ENCODE assay signal across 1 cellular context in the genomic region with DNA sequence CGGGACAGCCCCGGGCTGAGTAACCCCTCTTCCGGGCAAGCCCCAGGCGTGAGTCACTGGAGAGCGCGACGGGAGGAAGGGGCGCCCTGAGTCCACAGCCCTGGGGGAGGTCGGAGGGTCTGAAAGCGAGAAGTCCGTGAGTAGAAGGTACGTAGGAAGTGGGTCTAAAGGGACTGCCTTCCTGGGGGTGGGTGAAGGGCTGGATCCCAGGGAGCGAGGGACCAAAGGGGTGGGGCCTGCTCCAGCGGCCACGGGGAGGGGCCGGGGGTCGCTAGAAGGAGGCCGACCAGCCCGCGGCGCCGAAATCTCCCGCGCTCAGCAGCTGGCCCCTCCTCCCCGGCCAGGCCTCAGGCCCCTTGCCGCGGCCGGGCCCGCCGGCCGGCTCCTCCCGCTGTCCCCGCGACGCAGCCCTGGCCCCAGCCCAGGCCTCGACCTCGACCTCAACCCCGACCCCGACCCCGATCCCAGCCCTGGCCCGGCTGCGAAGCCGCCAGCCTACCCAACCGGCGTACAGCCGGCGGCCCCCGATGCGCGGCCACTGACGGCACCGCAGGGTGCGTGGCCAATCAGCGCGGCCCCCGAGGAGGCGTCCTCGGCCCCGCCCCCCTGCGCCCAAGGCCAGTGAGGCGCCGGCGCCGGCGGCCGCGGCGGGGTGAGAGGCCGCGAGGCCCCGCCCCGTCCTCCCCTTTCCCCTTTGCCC.
TF ChIP-seq lines count a peak whose summit lies in the region.

No MANE protein-coding gene starts in this region.

TF ChIP-seq in HepG2, 621 proteins besides CTCF, POLR2A, EP300 and RAD21 (continued from another document and continues in another):
- TF ChIP-seq TAF15 (IDR thresholded peaks at IDR 0.05; ENCODE audit: low read depth, low read length, poor library complexity, severe bottlenecking) = peak; percentile 43
- TF ChIP-seq ZNF503 (CRISPR knock-in tag; IDR thresholded peaks at IDR 0.05) = peak; percentile 59; the same call in 1 of the 2 replicates
- peak; percentile 60; the same call in 1 of the 2 replicates for TF ChIP-seq ZNF766 (CRISPR knock-in tag; IDR thresholded peaks at IDR 0.05; ENCODE audit: borderline replicate concordance)
- TF ChIP-seq HDAC2 (CRISPR knock-in tag; IDR thresholded peaks at IDR 0.05) = peak; percentile 27; the same call in 1 of the 2 replicates
- TF ChIP-seq NCOR1 (IDR thresholded peaks at IDR 0.05; ENCODE audit: borderline replicate concordance, low read length) = 0 out of 2 replicates have a peak, but pooled peaks have one; percentile 58
- TF ChIP-seq, protein P1, sequence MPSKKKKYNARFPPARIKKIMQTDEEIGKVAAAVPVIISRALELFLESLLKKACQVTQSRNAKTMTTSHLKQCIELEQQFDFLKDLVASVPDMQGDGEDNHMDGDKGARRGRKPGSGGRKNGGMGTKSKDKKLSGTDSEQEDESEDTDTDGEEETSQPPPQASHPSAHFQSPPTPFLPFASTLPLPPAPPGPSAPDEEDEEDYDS (CRISPR knock-in tag; IDR thresholded peaks at IDR 0.05) = peak; percentile 25; the same call in 1 of the 2 replicates
- TF ChIP-seq BCL6 (CRISPR knock-in tag; IDR thresholded peaks at IDR 0.05) = peak; percentile 16; the same call in 1 of the 2 replicates
- TF ChIP-seq FOXC1 (CRISPR knock-in tag; IDR thresholded peaks at IDR 0.05; ENCODE audit: borderline replicate concordance) = 0 out of 2 replicates have a peak, but pooled peaks have one; percentile 10
- peak; percentile 71 for TF ChIP-seq ATF7-NPFF (CRISPR knock-in tag; IDR thresholded peaks at IDR 0.05; ENCODE audit: low read depth)
- TF ChIP-seq CREB1 (IDR thresholded peaks at IDR 0.05) = peak; percentile 51; the same call in 1 of the 2 replicates
- TF ChIP-seq CREB1 (CRISPR knock-in tag; IDR thresholded peaks at IDR 0.05) = 0 out of 2 replicates have a peak, but pooled peaks have one; percentile 6
- TF ChIP-seq RARA (CRISPR knock-in tag; IDR thresholded peaks at IDR 0.05) = peak; percentile 81
- TF ChIP-seq GATA4 (IDR thresholded peaks at IDR 0.05; ENCODE audit: borderline replicate concordance, low read depth) = peak; percentile 0; the same call in 1 of the 2 replicates
- peak; percentile 38 for TF ChIP-seq ASH2L (IDR thresholded peaks at IDR 0.05; ENCODE audit: insufficient read length, low read depth, low read length)
- no peak for TF ChIP-seq ZNF720 (CRISPR knock-in tag; IDR thresholded peaks at IDR 0.05)
- TF ChIP-seq, protein P2, sequence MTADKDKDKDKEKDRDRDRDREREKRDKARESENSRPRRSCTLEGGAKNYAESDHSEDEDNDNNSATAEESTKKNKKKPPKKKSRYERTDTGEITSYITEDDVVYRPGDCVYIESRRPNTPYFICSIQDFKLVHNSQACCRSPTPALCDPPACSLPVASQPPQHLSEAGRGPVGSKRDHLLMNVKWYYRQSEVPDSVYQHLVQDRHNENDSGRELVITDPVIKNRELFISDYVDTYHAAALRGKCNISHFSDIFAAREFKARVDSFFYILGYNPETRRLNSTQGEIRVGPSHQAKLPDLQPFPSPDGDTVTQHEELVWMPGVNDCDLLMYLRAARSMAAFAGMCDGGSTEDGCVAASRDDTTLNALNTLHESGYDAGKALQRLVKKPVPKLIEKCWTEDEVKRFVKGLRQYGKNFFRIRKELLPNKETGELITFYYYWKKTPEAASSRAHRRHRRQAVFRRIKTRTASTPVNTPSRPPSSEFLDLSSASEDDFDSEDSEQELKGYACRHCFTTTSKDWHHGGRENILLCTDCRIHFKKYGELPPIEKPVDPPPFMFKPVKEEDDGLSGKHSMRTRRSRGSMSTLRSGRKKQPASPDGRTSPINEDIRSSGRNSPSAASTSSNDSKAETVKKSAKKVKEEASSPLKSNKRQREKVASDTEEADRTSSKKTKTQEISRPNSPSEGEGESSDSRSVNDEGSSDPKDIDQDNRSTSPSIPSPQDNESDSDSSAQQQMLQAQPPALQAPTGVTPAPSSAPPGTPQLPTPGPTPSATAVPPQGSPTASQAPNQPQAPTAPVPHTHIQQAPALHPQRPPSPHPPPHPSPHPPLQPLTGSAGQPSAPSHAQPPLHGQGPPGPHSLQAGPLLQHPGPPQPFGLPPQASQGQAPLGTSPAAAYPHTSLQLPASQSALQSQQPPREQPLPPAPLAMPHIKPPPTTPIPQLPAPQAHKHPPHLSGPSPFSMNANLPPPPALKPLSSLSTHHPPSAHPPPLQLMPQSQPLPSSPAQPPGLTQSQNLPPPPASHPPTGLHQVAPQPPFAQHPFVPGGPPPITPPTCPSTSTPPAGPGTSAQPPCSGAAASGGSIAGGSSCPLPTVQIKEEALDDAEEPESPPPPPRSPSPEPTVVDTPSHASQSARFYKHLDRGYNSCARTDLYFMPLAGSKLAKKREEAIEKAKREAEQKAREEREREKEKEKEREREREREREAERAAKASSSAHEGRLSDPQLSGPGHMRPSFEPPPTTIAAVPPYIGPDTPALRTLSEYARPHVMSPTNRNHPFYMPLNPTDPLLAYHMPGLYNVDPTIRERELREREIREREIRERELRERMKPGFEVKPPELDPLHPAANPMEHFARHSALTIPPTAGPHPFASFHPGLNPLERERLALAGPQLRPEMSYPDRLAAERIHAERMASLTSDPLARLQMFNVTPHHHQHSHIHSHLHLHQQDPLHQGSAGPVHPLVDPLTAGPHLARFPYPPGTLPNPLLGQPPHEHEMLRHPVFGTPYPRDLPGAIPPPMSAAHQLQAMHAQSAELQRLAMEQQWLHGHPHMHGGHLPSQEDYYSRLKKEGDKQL (CRISPR knock-in tag; IDR thresholded peaks at IDR 0.05; ENCODE audit: low read depth) = no peak
- TF ChIP-seq ATF2 (CRISPR knock-in tag; IDR thresholded peaks at IDR 0.05) = peak; percentile 38
- no peak for TF ChIP-seq EHMT2 (IDR thresholded peaks at IDR 0.05; ENCODE audit: borderline replicate concordance, low read depth, low read length)
- TF ChIP-seq, protein P3, sequence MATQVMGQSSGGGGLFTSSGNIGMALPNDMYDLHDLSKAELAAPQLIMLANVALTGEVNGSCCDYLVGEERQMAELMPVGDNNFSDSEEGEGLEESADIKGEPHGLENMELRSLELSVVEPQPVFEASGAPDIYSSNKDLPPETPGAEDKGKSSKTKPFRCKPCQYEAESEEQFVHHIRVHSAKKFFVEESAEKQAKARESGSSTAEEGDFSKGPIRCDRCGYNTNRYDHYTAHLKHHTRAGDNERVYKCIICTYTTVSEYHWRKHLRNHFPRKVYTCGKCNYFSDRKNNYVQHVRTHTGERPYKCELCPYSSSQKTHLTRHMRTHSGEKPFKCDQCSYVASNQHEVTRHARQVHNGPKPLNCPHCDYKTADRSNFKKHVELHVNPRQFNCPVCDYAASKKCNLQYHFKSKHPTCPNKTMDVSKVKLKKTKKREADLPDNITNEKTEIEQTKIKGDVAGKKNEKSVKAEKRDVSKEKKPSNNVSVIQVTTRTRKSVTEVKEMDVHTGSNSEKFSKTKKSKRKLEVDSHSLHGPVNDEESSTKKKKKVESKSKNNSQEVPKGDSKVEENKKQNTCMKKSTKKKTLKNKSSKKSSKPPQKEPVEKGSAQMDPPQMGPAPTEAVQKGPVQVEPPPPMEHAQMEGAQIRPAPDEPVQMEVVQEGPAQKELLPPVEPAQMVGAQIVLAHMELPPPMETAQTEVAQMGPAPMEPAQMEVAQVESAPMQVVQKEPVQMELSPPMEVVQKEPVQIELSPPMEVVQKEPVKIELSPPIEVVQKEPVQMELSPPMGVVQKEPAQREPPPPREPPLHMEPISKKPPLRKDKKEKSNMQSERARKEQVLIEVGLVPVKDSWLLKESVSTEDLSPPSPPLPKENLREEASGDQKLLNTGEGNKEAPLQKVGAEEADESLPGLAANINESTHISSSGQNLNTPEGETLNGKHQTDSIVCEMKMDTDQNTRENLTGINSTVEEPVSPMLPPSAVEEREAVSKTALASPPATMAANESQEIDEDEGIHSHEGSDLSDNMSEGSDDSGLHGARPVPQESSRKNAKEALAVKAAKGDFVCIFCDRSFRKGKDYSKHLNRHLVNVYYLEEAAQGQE (IDR thresholded peaks at IDR 0.05; ENCODE audit: borderline replicate concordance in 1 of 2, low read depth in 1 of 2, low read length in 2 of 2) = peak in 1 of 2 experiments; percentile 7; a peak in 1 of 4 replicates
- TF ChIP-seq XRCC5 (optimal IDR thresholded peaks at IDR 0.05; ENCODE audit: low read length) = peak; percentile 2
- TF ChIP-seq, protein P4, sequence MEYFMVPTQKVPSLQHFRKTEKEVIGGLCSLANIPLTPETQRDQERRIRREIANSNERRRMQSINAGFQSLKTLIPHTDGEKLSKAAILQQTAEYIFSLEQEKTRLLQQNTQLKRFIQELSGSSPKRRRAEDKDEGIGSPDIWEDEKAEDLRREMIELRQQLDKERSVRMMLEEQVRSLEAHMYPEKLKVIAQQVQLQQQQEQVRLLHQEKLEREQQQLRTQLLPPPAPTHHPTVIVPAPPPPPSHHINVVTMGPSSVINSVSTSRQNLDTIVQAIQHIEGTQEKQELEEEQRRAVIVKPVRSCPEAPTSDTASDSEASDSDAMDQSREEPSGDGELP (IDR thresholded peaks at IDR 0.05; ENCODE audit: borderline replicate concordance, low read depth) = peak; percentile 23; the same call in 1 of the 2 replicates
- no peak for TF ChIP-seq ZNF124 (CRISPR knock-in tag; IDR thresholded peaks at IDR 0.05)
- no peak for TF ChIP-seq ZSCAN9 (CRISPR knock-in tag; IDR thresholded peaks at IDR 0.05; ENCODE audit: borderline replicate concordance)
- TF ChIP-seq ZNF260 (CRISPR knock-in tag; IDR thresholded peaks at IDR 0.05; ENCODE audit: borderline replicate concordance, low read depth) = no peak
- TF ChIP-seq ZNF792 (CRISPR knock-in tag; IDR thresholded peaks at IDR 0.05) = 0 out of 2 replicates have a peak, but pooled peaks have one; percentile 11
- TF ChIP-seq, protein P5, sequence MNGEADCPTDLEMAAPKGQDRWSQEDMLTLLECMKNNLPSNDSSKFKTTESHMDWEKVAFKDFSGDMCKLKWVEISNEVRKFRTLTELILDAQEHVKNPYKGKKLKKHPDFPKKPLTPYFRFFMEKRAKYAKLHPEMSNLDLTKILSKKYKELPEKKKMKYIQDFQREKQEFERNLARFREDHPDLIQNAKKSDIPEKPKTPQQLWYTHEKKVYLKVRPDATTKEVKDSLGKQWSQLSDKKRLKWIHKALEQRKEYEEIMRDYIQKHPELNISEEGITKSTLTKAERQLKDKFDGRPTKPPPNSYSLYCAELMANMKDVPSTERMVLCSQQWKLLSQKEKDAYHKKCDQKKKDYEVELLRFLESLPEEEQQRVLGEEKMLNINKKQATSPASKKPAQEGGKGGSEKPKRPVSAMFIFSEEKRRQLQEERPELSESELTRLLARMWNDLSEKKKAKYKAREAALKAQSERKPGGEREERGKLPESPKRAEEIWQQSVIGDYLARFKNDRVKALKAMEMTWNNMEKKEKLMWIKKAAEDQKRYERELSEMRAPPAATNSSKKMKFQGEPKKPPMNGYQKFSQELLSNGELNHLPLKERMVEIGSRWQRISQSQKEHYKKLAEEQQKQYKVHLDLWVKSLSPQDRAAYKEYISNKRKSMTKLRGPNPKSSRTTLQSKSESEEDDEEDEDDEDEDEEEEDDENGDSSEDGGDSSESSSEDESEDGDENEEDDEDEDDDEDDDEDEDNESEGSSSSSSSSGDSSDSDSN (CRISPR knock-in tag; IDR thresholded peaks at IDR 0.05) = peak; percentile 55; the same call in 1 of the 2 replicates
- TF ChIP-seq THAP11 (CRISPR knock-in tag; IDR thresholded peaks at IDR 0.05) = peak; percentile 73
- TF ChIP-seq ZNF782 (CRISPR knock-in tag; IDR thresholded peaks at IDR 0.05; ENCODE audit: borderline replicate concordance) = no peak
- 0 out of 2 replicates have a peak, but pooled peaks have one; percentile 46 for TF ChIP-seq KAT7 (CRISPR knock-in tag; IDR thresholded peaks at IDR 0.05; ENCODE audit: borderline replicate concordance)
- TF ChIP-seq ISX (CRISPR knock-in tag; conservative IDR thresholded peaks at IDR 0.05) = no peak
- no peak for TF ChIP-seq ZNF432 (CRISPR knock-in tag; IDR thresholded peaks at IDR 0.05; ENCODE audit: borderline replicate concordance)
- TF ChIP-seq HIVEP1 (CRISPR knock-in tag; IDR thresholded peaks at IDR 0.05) = peak; percentile 85
- no peak for TF ChIP-seq HCFC1 (IDR thresholded peaks at IDR 0.05; ENCODE audit: low read depth, low read length)
- TF ChIP-seq ZSCAN25 (CRISPR knock-in tag; IDR thresholded peaks at IDR 0.05) = no peak
- no peak for TF ChIP-seq SP1 (IDR thresholded peaks at IDR 0.05)
- TF ChIP-seq SP1 (CRISPR knock-in tag; IDR thresholded peaks at IDR 0.05) = no peak; the same call in none of the 2 replicates
- peak; percentile 82 for TF ChIP-seq FOSL2 (CRISPR knock-in tag; IDR thresholded peaks at IDR 0.05)
- no peak for TF ChIP-seq SNAPC2 (CRISPR knock-in tag; IDR thresholded peaks at IDR 0.05)
- TF ChIP-seq, protein P6, sequence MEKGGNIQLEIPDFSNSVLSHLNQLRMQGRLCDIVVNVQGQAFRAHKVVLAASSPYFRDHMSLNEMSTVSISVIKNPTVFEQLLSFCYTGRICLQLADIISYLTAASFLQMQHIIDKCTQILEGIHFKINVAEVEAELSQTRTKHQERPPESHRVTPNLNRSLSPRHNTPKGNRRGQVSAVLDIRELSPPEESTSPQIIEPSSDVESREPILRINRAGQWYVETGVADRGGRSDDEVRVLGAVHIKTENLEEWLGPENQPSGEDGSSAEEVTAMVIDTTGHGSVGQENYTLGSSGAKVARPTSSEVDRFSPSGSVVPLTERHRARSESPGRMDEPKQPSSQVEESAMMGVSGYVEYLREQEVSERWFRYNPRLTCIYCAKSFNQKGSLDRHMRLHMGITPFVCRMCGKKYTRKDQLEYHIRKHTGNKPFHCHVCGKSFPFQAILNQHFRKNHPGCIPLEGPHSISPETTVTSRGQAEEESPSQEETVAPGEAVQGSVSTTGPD (CRISPR knock-in tag; IDR thresholded peaks at IDR 0.05) = no peak
- peak; percentile 75 for TF ChIP-seq SAP130 (CRISPR knock-in tag; IDR thresholded peaks at IDR 0.05; ENCODE audit: low read depth)
- TF ChIP-seq MIXL1 (CRISPR knock-in tag; IDR thresholded peaks at IDR 0.05) = no peak
- 0 out of 2 replicates have a peak, but pooled peaks have one; percentile 74 for TF ChIP-seq ZNF674 (CRISPR knock-in tag; IDR thresholded peaks at IDR 0.05; ENCODE audit: low read depth)
